17 cellular contexts compared by ENCODE assay signal in genomic region chr6:107653861-107654394, GRCh38.
DNase-seq lines count a peak whose midpoint lies in the region; ATAC-seq and TF ChIP-seq lines count a peak whose summit lies in the region.
"Had no signal": no experiment of that assay in that cellular context is flagged by ENCODE, and none has a peak within 500 bp of the region (broad histone marks: within the 10 kb centered on the region; RNA-seq: fewer than 3 reads in every experiment).

No MANE protein-coding gene starts in this region.

- H3K9me3 ChIP-seq in cardiac muscle cell (ENCODE audit: low read depth) (no peaks in the 10 kb centered on the region), Panc1 (ENCODE audit: control insufficient read depth, insufficient read depth, low read depth, low read length) (no peaks in the 10 kb centered on the region)
- H3K9me3 ChIP-seq: BE2C had no signal

- peaks cover 54% of the 10 kb centered on the region for H3K4me1 Mint-ChIP-seq in stimulated activated memory B cell treated with anti-CD40 and anti-IgM and Interleukin-4, amounts not matched to agents 10 μg/mL and 1 μg/mL and 100 μg/mL, for 72 hours

- CTCF ChIA-PET in Panc1 (lab: Charles Lee) = no interaction called here

- TF ChIP-seq CTCF in cardiac muscle cell (IDR thresholded peaks at IDR 0.05; ENCODE audit: low read depth, low read length) = no peak
- TF ChIP-seq CTCF in Panc1 (IDR thresholded peaks at IDR 0.05) = no peak

- H3K27ac ChIP-seq in cardiac muscle cell (peak overlapping the region; percentile 8), Panc1 (ENCODE audit: low read length) (peak overlapping the region; percentile 89)
- H3K27ac ChIP-seq: 22Rv1, HL-60 had no signal

- intact Hi-C loops in Right ventricle myocardium inferior (cut with DNase I) (no loop called here), Panc1 (cut with micrococcal nuclease; ENCODE audit: unreplicated experiment) (no loop called here)

- H3K36me3 Mint-ChIP-seq in stimulated activated memory B cell treated with anti-CD40 and anti-IgM and Interleukin-4, amounts not matched to agents 10 μg/mL and 1 μg/mL and 100 μg/mL, for 72 hours = no peaks in the 10 kb centered on the region
- H3K36me3 Mint-ChIP-seq: IgD-negative memory B cell had no signal

- H3K27ac Mint-ChIP-seq in stimulated activated memory B cell treated with anti-CD40 and anti-IgM and Interleukin-4, amounts not matched to agents 10 μg/mL and 1 μg/mL and 100 μg/mL, for 72 hours = peak overlapping the region; percentile 72
- H3K27ac Mint-ChIP-seq: CD4-positive, alpha-beta T cell; GM23338 had no signal

- H3K4me1 ChIP-seq in cardiac muscle cell (ENCODE audit: low read depth) = peaks cover 36% of the 10 kb centered on the region
- H3K4me1 ChIP-seq in Panc1 (ENCODE audit: control insufficient read depth, insufficient read depth, low read length) = peaks cover 51% of the 10 kb centered on the region

- H3K9me3 Mint-ChIP-seq in stimulated activated memory B cell treated with anti-CD40 and anti-IgM and Interleukin-4, amounts not matched to agents 10 μg/mL and 1 μg/mL and 100 μg/mL, for 72 hours = peaks cover 3% of the 10 kb centered on the region
- H3K9me3 Mint-ChIP-seq: CD4-positive, alpha-beta T cell; GM23338 had no signal

- no peaks in the 10 kb centered on the region for H3K27me3 Mint-ChIP-seq in stimulated activated memory B cell treated with anti-CD40 and anti-IgM and Interleukin-4, amounts not matched to agents 10 μg/mL and 1 μg/mL and 100 μg/mL, for 72 hours
- H3K27me3 Mint-ChIP-seq: IgD-negative memory B cell had no signal

- POLR2A ChIA-PET in Panc1 (lab: Charles Lee) = no interaction called here

- H3K4me3 Mint-ChIP-seq in stimulated activated memory B cell treated with anti-CD40 and anti-IgM and Interleukin-4, amounts not matched to agents 10 μg/mL and 1 μg/mL and 100 μg/mL, for 72 hours = no peak overlapping the region
- H3K4me3 Mint-ChIP-seq: CD4-positive, alpha-beta T cell; GM23338 had no signal

- H3K27me3 ChIP-seq in cardiac muscle cell = no peaks in the 10 kb centered on the region
- H3K27me3 ChIP-seq in Panc1 (ENCODE audit: control insufficient read depth, insufficient read depth, low read length) = no peaks in the 10 kb centered on the region
- H3K27me3 ChIP-seq: BE2C had no signal

- in situ Hi-C loops in Panc1 (cut with HindIII; ENCODE audit: low pct_unique_long_range_greater_than_20kb, low sequenced_read_pairs) = no loop called here

- BruUV-seq in Panc1 (replicated peaks; lab: Mats Ljungman, UMichigan) = no TSS peak

- peaks cover 5% of the 10 kb centered on the region for H3K36me3 ChIP-seq in cardiac muscle cell
- no peaks in the 10 kb centered on the region for H3K36me3 ChIP-seq in Panc1 (ENCODE audit: control insufficient read depth, insufficient read depth, low read length)
- H3K36me3 ChIP-seq: BE2C had no signal

- H3K4me3 ChIP-seq in cardiac muscle cell (no peak overlapping the region), Panc1 (ENCODE audit: low read depth in 2 of 2, low read length in 2 of 2) (no peak overlapping the region)
- H3K4me3 ChIP-seq: GM23338 had no signal

- ATAC-seq in Right ventricle myocardium inferior (no peak), Panc1 (no peak), GM18502 (IDR thresholded peaks at IDR 0.05; ENCODE audit: poor library complexity, unreplicated experiment) (no peak)
- ATAC-seq in stimulated activated memory B cell treated with anti-CD40 and anti-IgM and Interleukin-4, amounts not matched to agents 10 μg/mL and 1 μg/mL and 100 μg/mL, for 72 hours = no peak
- ATAC-seq: GM23338, HCT116 had no signal

- DNase-seq in cardiac muscle cell (ENCODE audit: low read depth in 1 of 2, low spot score in 1 of 2) = no peak
- DNase-seq in Right ventricle myocardium inferior (ENCODE audit: missing footprints) = no peak
- no peak for DNase-seq in Panc1 (ENCODE audit: low read depth, low spot score)
- DNase-seq in kidney tubule cell (ENCODE audit: low spot score) = peak; percentile 20
- no peak for DNase-seq in DMS79 (lab: John Stamatoyannopoulos, UW)
- DNase-seq in activated T-cell treated with anti-CD3 and anti-CD28 coated beads, Interleukin-2, amount 50 U/mL, for 1 hour = no peak
- DNase-seq: Calu3; CD4-positive, alpha-beta T cell; DMS53 had no signal
